ENCODE assay signal across 1 cellular context in the genomic region with DNA sequence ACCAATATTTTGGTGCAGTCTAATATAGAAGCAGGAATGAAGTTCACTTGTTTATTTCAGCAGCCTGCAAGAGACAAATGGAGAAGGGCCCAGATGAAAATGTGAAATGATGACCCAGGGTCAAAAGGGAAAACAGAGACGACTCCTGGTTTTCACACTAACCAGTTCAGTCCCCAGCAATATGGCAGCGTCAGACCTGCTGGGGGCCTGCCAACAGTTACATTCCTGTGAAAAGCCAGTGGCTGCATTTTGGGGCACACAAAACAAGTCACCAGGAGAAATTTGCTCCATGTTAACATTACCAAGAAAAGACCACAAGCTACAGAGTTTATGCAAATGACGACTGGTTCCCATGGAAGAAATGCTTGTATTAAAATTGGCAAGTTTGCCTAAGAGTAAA.
TF ChIP-seq lines count a peak whose summit lies in the region.

No MANE protein-coding gene starts in this region.

TF ChIP-seq in HepG2, 621 proteins besides CTCF, POLR2A, EP300 and RAD21 (continued from another document):
- TF ChIP-seq ZC3H4 (CRISPR knock-in tag; IDR thresholded peaks at IDR 0.05; ENCODE audit: borderline replicate concordance) (no peak), ZNF644 (CRISPR knock-in tag; IDR thresholded peaks at IDR 0.05; ENCODE audit: low read depth) (peak; percentile 64; the same call in 1 of the 2 replicates), ZNF230 (CRISPR knock-in tag; IDR thresholded peaks at IDR 0.05) (no peak), ZNF549 (CRISPR knock-in tag; IDR thresholded peaks at IDR 0.05) (no peak), ZNF768 (CRISPR knock-in tag; IDR thresholded peaks at IDR 0.05) (peak; percentile 15; the same call in 1 of the 2 replicates), ZNF781 (CRISPR knock-in tag; IDR thresholded peaks at IDR 0.05; ENCODE audit: borderline replicate concordance, not compliant biosample characterization) (no peak), NFE2 (CRISPR knock-in tag; IDR thresholded peaks at IDR 0.05) (no peak), FIP1L1 (IDR thresholded peaks at IDR 0.05; ENCODE audit: borderline replicate concordance, insufficient read depth, low read depth, low read length) (no peak), ATM (IDR thresholded peaks at IDR 0.05; ENCODE audit: borderline replicate concordance) (no peak), ZNF274 (CRISPR knock-in tag; IDR thresholded peaks at IDR 0.05) (no peak)
